Comparison of ENCODE assay signal across 23 cellular contexts in the genomic region with DNA sequence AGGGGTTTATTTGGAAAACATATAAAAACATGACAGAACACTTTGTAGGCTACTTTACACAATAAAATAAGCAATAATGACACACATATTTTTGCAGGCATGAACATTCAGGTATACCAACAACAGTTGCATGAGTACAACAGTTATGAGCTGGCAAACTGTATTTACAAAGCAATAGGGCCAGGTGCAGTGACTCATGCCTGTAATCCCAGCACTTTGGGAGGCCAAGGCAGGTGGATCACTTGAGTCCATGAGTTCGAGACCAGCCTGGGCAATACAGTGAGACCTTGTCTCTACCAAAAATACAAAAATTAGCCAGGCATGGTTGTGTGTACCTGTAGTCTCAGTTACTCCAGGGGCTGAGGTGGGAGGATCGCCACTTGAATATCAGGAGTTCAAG.
"Had no signal": no experiment of that assay in that cellular context is flagged by ENCODE, and none has a peak within 500 bp of the region (broad histone marks: within the 10 kb centered on the region; RNA-seq: fewer than 3 reads in every experiment).

No MANE protein-coding gene starts in this region.

- H3K36me3 Mint-ChIP-seq: naive thymus-derived CD4-positive, alpha-beta T cell; stimulated activated naive B cell treated with anti-CD40 and anti-IgM and Interleukin-4, amounts not matched to agents 10 μg/mL and 1 μg/mL and 100 μg/mL, for 72 hours had no signal

- H3K9me3 Mint-ChIP-seq: endodermal cell; nephron progenitor cell; stimulated activated naive CD8-positive, alpha-beta T cell treated with anti-CD3 and anti-CD28 coated beads, Interleukin-15, amount 100 ng/mL, for 72 hours had no signal

- H3K27ac ChIP-seq: coronary artery, gastroesophageal sphincter, parathyroid adenoma, psoas muscle, sigmoid colon, skin epidermis, testis, tibial nerve, upper lobe of right lung, vagina had no signal

- H3K79me2 ChIP-seq: parathyroid adenoma had no signal

- H3K36me3 ChIP-seq: gastroesophageal sphincter, sigmoid colon, tibial nerve, upper lobe of right lung, vagina had no signal

- H3K27me3 ChIP-seq: gastroesophageal sphincter, sigmoid colon, testis, tibial nerve, upper lobe of right lung, vagina had no signal

- H3K4me1 ChIP-seq: gastroesophageal sphincter, parathyroid adenoma, psoas muscle, sigmoid colon, testis, upper lobe of right lung, vagina had no signal

- H3K4me3 ChIP-seq: coronary artery, gastroesophageal sphincter, lung, psoas muscle, sigmoid colon, skin epidermis, testis, tibial nerve, upper lobe of right lung, vagina had no signal

- H2AFZ ChIP-seq: parathyroid adenoma had no signal

- H3K27ac Mint-ChIP-seq: endodermal cell; naive thymus-derived CD4-positive, alpha-beta T cell; nephron progenitor cell; stimulated activated naive B cell treated with anti-CD40 and anti-IgM and Interleukin-4, amounts not matched to agents 10 μg/mL and 1 μg/mL and 100 μg/mL, for 72 hours; stimulated activated naive CD8-positive, alpha-beta T cell treated with anti-CD3 and anti-CD28 coated beads, Interleukin-15, amount 100 ng/mL, for 72 hours had no signal

- DNase-seq: effector CD4-positive, alpha-beta T cell; endodermal cell; glutamatergic neuron; islet precursor cell; left ventricle myocardium superior; mesendoderm; naive thymus-derived CD4-positive, alpha-beta T cell; nephron progenitor cell; psoas muscle; sigmoid colon; stimulated activated CD4-positive, alpha-beta T cell treated with anti-CD3 and anti-CD28 coated beads, Interleukin-2, amount 100 ng/mL, for 24 hours; stimulated activated CD4-positive, alpha-beta T cell treated with anti-CD3 and anti-CD28 coated beads, Interleukin-4, amount 100 ng/mL, for 4 hours; stimulated activated naive B cell treated with anti-CD40 and anti-IgM and Interleukin-4, amounts not matched to agents 10 μg/mL and 1 μg/mL and 100 μg/mL, for 72 hours; stimulated activated naive CD8-positive, alpha-beta T cell treated with anti-CD3 and anti-CD28 coated beads, Interleukin-15, amount 100 ng/mL, for 72 hours; testis; upper lobe of right lung had no signal

- H3K9me3 ChIP-seq: gastroesophageal sphincter, psoas muscle, sigmoid colon, testis, tibial nerve, upper lobe of right lung, vagina had no signal

- ATAC-seq: gastroesophageal sphincter; left ventricle myocardium superior; naive thymus-derived CD4-positive, alpha-beta T cell; psoas muscle; stimulated activated naive B cell treated with anti-CD40 and anti-IgM and Interleukin-4, amounts not matched to agents 10 μg/mL and 1 μg/mL and 100 μg/mL, for 72 hours; stimulated activated naive CD8-positive, alpha-beta T cell treated with anti-CD3 and anti-CD28 coated beads, Interleukin-15, amount 100 ng/mL, for 72 hours; upper lobe of right lung had no signal

- H3K9ac ChIP-seq: parathyroid adenoma had no signal
